2 cellular contexts compared by ENCODE assay signal in genomic region chr7:55086413-55087201, GRCh38.
TF ChIP-seq lines count a peak whose summit lies in the region.

No MANE protein-coding gene starts in this region.

TF ChIP-seq in GM12878, 131 proteins besides CTCF, POLR2A, EP300 and RAD21 (continued from another document and continues in another):
- TF ChIP-seq PKNOX1 (IDR thresholded peaks at IDR 0.05) (no peak), ZSCAN29 (IDR thresholded peaks at IDR 0.05) (no peak), SREBF1 (IDR thresholded peaks at IDR 0.05; ENCODE audit: low read length) (no peak), YBX1 (IDR thresholded peaks at IDR 0.05) (0 out of 2 replicates have a peak, but pooled peaks have one; percentile 28), NR2F1 (conservative IDR thresholded peaks at IDR 0.05) (peak; percentile 88), MTA2 (IDR thresholded peaks at IDR 0.05; ENCODE audit: low read depth) (peak; percentile 91), IRF3 (IDR thresholded peaks at IDR 0.05) (no peak), TCF3 (IDR thresholded peaks at IDR 0.05; ENCODE audit: borderline replicate concordance, insufficient read depth, low read depth, low read length) (0 out of 2 replicates have a peak, but pooled peaks have one; percentile 19), NFXL1 (IDR thresholded peaks at IDR 0.05; ENCODE audit: borderline replicate concordance) (no peak), USF1 (IDR thresholded peaks at IDR 0.05; ENCODE audit: borderline replicate concordance, extremely low read length, insufficient read depth, low read depth, low read length) (no peak), CREM (IDR thresholded peaks at IDR 0.05; ENCODE audit: low read depth) (0 out of 2 replicates have a peak, but pooled peaks have one; percentile 14)
- TF ChIP-seq, protein P1, sequence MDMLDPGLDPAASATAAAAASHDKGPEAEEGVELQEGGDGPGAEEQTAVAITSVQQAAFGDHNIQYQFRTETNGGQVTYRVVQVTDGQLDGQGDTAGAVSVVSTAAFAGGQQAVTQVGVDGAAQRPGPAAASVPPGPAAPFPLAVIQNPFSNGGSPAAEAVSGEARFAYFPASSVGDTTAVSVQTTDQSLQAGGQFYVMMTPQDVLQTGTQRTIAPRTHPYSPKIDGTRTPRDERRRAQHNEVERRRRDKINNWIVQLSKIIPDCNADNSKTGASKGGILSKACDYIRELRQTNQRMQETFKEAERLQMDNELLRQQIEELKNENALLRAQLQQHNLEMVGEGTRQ (IDR thresholded peaks at IDR 0.05; ENCODE audit: borderline replicate concordance, low read depth, low read length): no peak
- TF ChIP-seq, protein P2, sequence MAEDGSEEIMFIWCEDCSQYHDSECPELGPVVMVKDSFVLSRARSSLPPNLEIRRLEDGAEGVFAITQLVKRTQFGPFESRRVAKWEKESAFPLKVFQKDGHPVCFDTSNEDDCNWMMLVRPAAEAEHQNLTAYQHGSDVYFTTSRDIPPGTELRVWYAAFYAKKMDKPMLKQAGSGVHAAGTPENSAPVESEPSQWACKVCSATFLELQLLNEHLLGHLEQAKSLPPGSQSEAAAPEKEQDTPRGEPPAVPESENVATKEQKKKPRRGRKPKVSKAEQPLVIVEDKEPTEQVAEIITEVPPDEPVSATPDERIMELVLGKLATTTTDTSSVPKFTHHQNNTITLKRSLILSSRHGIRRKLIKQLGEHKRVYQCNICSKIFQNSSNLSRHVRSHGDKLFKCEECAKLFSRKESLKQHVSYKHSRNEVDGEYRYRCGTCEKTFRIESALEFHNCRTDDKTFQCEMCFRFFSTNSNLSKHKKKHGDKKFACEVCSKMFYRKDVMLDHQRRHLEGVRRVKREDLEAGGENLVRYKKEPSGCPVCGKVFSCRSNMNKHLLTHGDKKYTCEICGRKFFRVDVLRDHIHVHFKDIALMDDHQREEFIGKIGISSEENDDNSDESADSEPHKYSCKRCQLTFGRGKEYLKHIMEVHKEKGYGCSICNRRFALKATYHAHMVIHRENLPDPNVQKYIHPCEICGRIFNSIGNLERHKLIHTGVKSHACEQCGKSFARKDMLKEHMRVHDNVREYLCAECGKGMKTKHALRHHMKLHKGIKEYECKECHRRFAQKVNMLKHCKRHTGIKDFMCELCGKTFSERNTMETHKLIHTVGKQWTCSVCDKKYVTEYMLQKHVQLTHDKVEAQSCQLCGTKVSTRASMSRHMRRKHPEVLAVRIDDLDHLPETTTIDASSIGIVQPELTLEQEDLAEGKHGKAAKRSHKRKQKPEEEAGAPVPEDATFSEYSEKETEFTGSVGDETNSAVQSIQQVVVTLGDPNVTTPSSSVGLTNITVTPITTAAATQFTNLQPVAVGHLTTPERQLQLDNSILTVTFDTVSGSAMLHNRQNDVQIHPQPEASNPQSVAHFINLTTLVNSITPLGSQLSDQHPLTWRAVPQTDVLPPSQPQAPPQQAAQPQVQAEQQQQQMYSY (CRISPR knock-in tag; IDR thresholded peaks at IDR 0.05): no peak
- TF ChIP-seq, protein P3, sequence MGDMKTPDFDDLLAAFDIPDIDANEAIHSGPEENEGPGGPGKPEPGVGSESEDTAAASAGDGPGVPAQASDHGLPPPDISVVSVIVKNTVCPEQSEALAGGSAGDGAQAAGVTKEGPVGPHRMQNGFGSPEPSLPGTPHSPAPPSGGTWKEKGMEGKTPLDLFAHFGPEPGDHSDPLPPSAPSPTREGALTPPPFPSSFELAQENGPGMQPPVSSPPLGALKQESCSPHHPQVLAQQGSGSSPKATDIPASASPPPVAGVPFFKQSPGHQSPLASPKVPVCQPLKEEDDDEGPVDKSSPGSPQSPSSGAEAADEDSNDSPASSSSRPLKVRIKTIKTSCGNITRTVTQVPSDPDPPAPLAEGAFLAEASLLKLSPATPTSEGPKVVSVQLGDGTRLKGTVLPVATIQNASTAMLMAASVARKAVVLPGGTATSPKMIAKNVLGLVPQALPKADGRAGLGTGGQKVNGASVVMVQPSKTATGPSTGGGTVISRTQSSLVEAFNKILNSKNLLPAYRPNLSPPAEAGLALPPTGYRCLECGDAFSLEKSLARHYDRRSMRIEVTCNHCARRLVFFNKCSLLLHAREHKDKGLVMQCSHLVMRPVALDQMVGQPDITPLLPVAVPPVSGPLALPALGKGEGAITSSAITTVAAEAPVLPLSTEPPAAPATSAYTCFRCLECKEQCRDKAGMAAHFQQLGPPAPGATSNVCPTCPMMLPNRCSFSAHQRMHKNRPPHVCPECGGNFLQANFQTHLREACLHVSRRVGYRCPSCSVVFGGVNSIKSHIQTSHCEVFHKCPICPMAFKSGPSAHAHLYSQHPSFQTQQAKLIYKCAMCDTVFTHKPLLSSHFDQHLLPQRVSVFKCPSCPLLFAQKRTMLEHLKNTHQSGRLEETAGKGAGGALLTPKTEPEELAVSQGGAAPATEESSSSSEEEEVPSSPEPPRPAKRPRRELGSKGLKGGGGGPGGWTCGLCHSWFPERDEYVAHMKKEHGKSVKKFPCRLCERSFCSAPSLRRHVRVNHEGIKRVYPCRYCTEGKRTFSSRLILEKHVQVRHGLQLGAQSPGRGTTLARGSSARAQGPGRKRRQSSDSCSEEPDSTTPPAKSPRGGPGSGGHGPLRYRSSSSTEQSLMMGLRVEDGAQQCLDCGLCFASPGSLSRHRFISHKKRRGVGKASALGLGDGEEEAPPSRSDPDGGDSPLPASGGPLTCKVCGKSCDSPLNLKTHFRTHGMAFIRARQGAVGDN (IDR thresholded peaks at IDR 0.05): peak; percentile 65

TF ChIP-seq in HepG2, 621 proteins besides CTCF, POLR2A, EP300 and RAD21 (continued from another document and continues in another):
- no peak for TF ChIP-seq ATM (IDR thresholded peaks at IDR 0.05; ENCODE audit: borderline replicate concordance)
- TF ChIP-seq HNRNPUL1 (IDR thresholded peaks at IDR 0.05; ENCODE audit: low read depth, low read length): no peak
- no peak for TF ChIP-seq NR2F6 (IDR thresholded peaks at IDR 0.05)
- peak; percentile 26; the same call in 1 of the 2 replicates for TF ChIP-seq NR2F6 (CRISPR knock-in tag; IDR thresholded peaks at IDR 0.05)
- TF ChIP-seq ZBTB38 (CRISPR knock-in tag; IDR thresholded peaks at IDR 0.05): peak; percentile 20; the same call in 1 of the 2 replicates
- no peak for TF ChIP-seq ZNF709 (CRISPR knock-in tag; IDR thresholded peaks at IDR 0.05)
- TF ChIP-seq HES4 (CRISPR knock-in tag; IDR thresholded peaks at IDR 0.05; ENCODE audit: borderline replicate concordance): no peak
- no peak for TF ChIP-seq ZNF335 (CRISPR knock-in tag; IDR thresholded peaks at IDR 0.05)
- TF ChIP-seq THAP11 (CRISPR knock-in tag; IDR thresholded peaks at IDR 0.05): no peak
- TF ChIP-seq, protein P2 (CRISPR knock-in tag; IDR thresholded peaks at IDR 0.05): no peak
- TF ChIP-seq E2F1 (CRISPR knock-in tag; IDR thresholded peaks at IDR 0.05): no peak
- TF ChIP-seq ZNF672 (CRISPR knock-in tag; IDR thresholded peaks at IDR 0.05): no peak
- no peak for TF ChIP-seq ZNF10 (CRISPR knock-in tag; IDR thresholded peaks at IDR 0.05; ENCODE audit: borderline replicate concordance, low read depth)
- TF ChIP-seq KLF11 (CRISPR knock-in tag; IDR thresholded peaks at IDR 0.05): no peak
- TF ChIP-seq, protein P4, sequence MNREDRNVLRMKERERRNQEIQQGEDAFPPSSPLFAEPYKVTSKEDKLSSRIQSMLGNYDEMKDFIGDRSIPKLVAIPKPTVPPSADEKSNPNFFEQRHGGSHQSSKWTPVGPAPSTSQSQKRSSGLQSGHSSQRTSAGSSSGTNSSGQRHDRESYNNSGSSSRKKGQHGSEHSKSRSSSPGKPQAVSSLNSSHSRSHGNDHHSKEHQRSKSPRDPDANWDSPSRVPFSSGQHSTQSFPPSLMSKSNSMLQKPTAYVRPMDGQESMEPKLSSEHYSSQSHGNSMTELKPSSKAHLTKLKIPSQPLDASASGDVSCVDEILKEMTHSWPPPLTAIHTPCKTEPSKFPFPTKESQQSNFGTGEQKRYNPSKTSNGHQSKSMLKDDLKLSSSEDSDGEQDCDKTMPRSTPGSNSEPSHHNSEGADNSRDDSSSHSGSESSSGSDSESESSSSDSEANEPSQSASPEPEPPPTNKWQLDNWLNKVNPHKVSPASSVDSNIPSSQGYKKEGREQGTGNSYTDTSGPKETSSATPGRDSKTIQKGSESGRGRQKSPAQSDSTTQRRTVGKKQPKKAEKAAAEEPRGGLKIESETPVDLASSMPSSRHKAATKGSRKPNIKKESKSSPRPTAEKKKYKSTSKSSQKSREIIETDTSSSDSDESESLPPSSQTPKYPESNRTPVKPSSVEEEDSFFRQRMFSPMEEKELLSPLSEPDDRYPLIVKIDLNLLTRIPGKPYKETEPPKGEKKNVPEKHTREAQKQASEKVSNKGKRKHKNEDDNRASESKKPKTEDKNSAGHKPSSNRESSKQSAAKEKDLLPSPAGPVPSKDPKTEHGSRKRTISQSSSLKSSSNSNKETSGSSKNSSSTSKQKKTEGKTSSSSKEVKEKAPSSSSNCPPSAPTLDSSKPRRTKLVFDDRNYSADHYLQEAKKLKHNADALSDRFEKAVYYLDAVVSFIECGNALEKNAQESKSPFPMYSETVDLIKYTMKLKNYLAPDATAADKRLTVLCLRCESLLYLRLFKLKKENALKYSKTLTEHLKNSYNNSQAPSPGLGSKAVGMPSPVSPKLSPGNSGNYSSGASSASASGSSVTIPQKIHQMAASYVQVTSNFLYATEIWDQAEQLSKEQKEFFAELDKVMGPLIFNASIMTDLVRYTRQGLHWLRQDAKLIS (CRISPR knock-in tag; IDR thresholded peaks at IDR 0.05): no peak
- TF ChIP-seq CHCHD3 (CRISPR knock-in tag; IDR thresholded peaks at IDR 0.05): no peak
- no peak for TF ChIP-seq DMAP1 (CRISPR knock-in tag; IDR thresholded peaks at IDR 0.05)
- TF ChIP-seq, protein P5, sequence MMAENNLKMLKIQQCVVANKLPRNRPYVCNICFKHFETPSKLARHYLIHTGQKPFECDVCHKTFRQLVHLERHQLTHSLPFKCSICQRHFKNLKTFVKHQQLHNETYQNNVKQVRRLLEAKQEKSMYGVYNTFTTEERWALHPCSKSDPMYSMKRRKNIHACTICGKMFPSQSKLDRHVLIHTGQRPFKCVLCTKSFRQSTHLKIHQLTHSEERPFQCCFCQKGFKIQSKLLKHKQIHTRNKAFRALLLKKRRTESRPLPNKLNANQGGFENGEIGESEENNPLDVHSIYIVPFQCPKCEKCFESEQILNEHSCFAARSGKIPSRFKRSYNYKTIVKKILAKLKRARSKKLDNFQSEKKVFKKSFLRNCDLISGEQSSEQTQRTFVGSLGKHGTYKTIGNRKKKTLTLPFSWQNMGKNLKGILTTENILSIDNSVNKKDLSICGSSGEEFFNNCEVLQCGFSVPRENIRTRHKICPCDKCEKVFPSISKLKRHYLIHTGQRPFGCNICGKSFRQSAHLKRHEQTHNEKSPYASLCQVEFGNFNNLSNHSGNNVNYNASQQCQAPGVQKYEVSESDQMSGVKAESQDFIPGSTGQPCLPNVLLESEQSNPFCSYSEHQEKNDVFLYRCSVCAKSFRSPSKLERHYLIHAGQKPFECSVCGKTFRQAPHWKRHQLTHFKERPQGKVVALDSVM (CRISPR knock-in tag; IDR thresholded peaks at IDR 0.05): no peak
- no peak for TF ChIP-seq SMAD3 (CRISPR knock-in tag; IDR thresholded peaks at IDR 0.05)
- no peak for TF ChIP-seq SOX13 (IDR thresholded peaks at IDR 0.05)
- TF ChIP-seq SOX13 (CRISPR knock-in tag; conservative IDR thresholded peaks at IDR 0.05 in 1 of 2, IDR thresholded peaks at IDR 0.05 in 1 of 2): peak in 1 of 2 experiments; percentile 35; a peak in 1 of 4 replicates
- TF ChIP-seq U2AF2 (IDR thresholded peaks at IDR 0.05; ENCODE audit: low read depth, low read length): no peak
- TF ChIP-seq ZNF792 (CRISPR knock-in tag; IDR thresholded peaks at IDR 0.05): no peak
- no peak for TF ChIP-seq JUNB (CRISPR knock-in tag; IDR thresholded peaks at IDR 0.05; ENCODE audit: borderline replicate concordance)
- peak; percentile 36 for TF ChIP-seq TEAD3 (CRISPR knock-in tag; optimal IDR thresholded peaks at IDR 0.05; ENCODE audit: borderline replicate concordance)
- TF ChIP-seq MAFK (conservative IDR thresholded peaks at IDR 0.05 in 1 of 2, IDR thresholded peaks at IDR 0.05 in 1 of 2; ENCODE audit: low read length in 2 of 2): peak; percentile 86
- TF ChIP-seq SRY (CRISPR knock-in tag; IDR thresholded peaks at IDR 0.05): no peak
- TF ChIP-seq POLR2AphosphoS5 (IDR thresholded peaks at IDR 0.05; ENCODE audit: low read depth, low read length): no peak
- no peak for TF ChIP-seq SAFB2 (CRISPR knock-in tag; IDR thresholded peaks at IDR 0.05; ENCODE audit: borderline replicate concordance, low read depth)
- no peak for TF ChIP-seq RBM39 (IDR thresholded peaks at IDR 0.05; ENCODE audit: low read depth, low read length, poor library complexity, severe bottlenecking)
- TF ChIP-seq ZNF589 (CRISPR knock-in tag; conservative IDR thresholded peaks at IDR 0.05): no peak
- TF ChIP-seq ZNF275 (CRISPR knock-in tag; IDR thresholded peaks at IDR 0.05; ENCODE audit: borderline replicate concordance): no peak
